Comparison of ENCODE assay signal across 8 cellular contexts in the genomic region with DNA sequence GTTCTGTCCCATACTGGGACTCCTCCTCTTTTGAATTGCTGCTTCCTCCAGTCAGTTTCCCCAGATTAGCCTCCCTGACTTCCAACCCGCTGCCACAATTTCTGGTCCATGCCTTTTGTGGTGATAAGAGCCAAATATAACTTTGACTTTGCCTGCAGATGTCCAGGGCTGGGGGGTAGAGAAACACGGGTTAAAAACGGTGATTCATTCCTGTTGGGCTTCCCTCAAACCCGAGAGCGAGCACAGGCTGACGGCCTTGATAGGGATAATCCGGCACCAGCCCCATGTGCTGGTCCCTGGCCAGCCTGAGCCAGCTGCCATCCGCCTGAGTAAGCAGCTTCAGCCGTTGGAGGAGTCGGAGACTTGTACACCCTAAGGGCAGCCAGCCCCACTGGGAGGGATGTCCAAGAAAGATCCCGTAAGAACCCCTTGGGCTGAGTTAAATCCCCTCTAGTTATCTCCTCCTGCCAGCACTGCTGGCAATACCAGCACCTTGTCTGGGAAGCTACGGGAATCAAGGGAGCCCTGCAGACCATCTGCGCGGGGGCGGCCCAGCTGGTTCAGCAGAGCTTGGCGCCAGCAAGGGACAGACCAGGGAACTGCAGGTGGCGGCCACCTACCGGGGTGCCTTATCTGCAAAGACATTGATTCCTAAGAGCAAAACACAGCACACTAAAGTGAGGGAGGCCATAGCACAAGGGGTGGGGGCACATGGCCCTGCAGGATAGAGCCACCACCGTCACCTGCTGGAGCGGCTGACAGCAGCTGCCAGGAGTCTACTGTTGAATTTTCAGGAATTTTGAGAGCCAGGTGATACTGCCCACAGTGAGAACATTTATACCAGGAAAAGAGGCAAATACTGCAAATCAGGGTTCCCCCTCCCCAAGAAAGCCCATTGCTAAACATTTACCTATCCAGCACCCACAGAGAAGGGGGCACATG. TPM values are rescaled to one million over a fixed set of nuclear protein-coding genes. Genes with fewer than 3 reads are reported as not detected.
DNase-seq lines count a peak whose midpoint lies in the region; ATAC-seq and TF ChIP-seq lines count a peak whose summit lies in the region.

No MANE protein-coding gene starts in this region.

- ATAC-seq in body of pancreas (peak; percentile 88), HG02588 (IDR thresholded peaks at IDR 0.05; ENCODE audit: unreplicated experiment) (no peak)
- ATAC-seq in activated CD4-positive, CD25-positive, alpha-beta regulatory T cell treated with anti-CD3 and anti-CD28 coated beads, Interleukin-2, amount 50 U/mL, for 24 hours: no peak

- CTCF ChIA-PET in A673 (lab: Charles Lee): interaction anchor here (0.6 to 1.7 kb wide), 3 partner anchors 25 to 1745 kb away, joined by 3 to 5 read pairs (median 4); no protein-coding TSS in a partner anchor

- DNase-seq in A673 (ENCODE audit: low spot score): peak; percentile 62
- DNase-seq in NCI-H524 (lab: John Stamatoyannopoulos, UW): peak; percentile 97 to 99
- peak; percentile 65 to 83 (median 78) for DNase-seq in body of pancreas
- peak; percentile 71 for DNase-seq in inferior parietal cortex (ENCODE audit: extremely low spot score)

- no peaks in the 10 kb centered on the region for H3K27me3 ChIP-seq in A673 (replicated peaks; ENCODE audit: insufficient read depth, low read depth, low read length, poor library complexity)
- no peaks in the 10 kb centered on the region for H3K27me3 ChIP-seq in body of pancreas

- H3K36me3 ChIP-seq in A673 (ENCODE audit: insufficient read depth, low read length, poor library complexity, severe bottlenecking): no peaks in the 10 kb centered on the region
- no peaks in the 10 kb centered on the region for H3K36me3 ChIP-seq in body of pancreas (replicated peaks in 1 of 2; ENCODE audit: insufficient read depth in 1 of 2, low read depth in 2 of 2)

- intact Hi-C loops in A673 (cut with micrococcal nuclease; ENCODE audit: unreplicated experiment): no loop called here
- intact Hi-C loops in body of pancreas (cut with DNase I): no loop called here

- TF ChIP-seq CTCF in A673 (conservative IDR thresholded peaks at IDR 0.05; ENCODE audit: low read depth, low read length) (peak; percentile 47), GM12874 (IDR thresholded peaks at IDR 0.05; ENCODE audit: insufficient read depth, low read depth, low read length) (peak; percentile 78), body of pancreas (IDR thresholded peaks at IDR 0.05) (peak; percentile 37 to 68 (median 50))

- POLR2A ChIA-PET in A673 (lab: Charles Lee; ENCODE audit: low non-redundant PET): no interaction called here

- TF ChIP-seq POLR2A in body of pancreas (IDR thresholded peaks at IDR 0.05): no peak

- WGBS in body of pancreas, 2 donors: 13 to 18% methylated on average over 11 to 20 of the region's 20 CpGs

- H3K4me3 ChIP-seq in A673 (ENCODE audit: low read depth, low read length, poor library complexity, severe bottlenecking) (no peak overlapping the region), body of pancreas (no peak overlapping the region), skin epidermis (no peak overlapping the region)

- BruUV-seq in A673 (replicated peaks; lab: Mats Ljungman, UMichigan): no TSS peak

- H3K4me1 ChIP-seq in A673 (ENCODE audit: insufficient read depth, low read length, poor library complexity, severe bottlenecking) (peaks cover 13% of the 10 kb centered on the region), body of pancreas (peaks cover 16% of the 10 kb centered on the region)

- H3K27ac ChIP-seq in A673 (ENCODE audit: low read depth, low read length, poor library complexity, severe bottlenecking) (no peak overlapping the region), body of pancreas (peak overlapping the region in 1 of 4 donors; percentile 48), skin epidermis (peak overlapping the region in 20 of 21 experiments; percentile 34 to 80 (median 66))

- H3K9me3 ChIP-seq in A673 (ENCODE audit: low read depth, low read length, poor library complexity, severe bottlenecking): no peaks in the 10 kb centered on the region
- no peaks in the 10 kb centered on the region for H3K9me3 ChIP-seq in body of pancreas

RNA-seq across cellular contexts. Expression of gene CSPG4, which starts 18.1 kb away (rescaled TPM):
- total RNA-seq in A673 (2021): 0.11 and 0.22 TPM in 2 replicates
- total RNA-seq in body of pancreas: 10 to 100 TPM in 1 of 2 donors, 1 to 10 TPM in 1; 3.1 to 13.8 TPM

RNA-seq across cellular contexts. Expression of gene SNX33, which starts 46.8 kb away (rescaled TPM):
- 3.4 and 5.6 TPM in 2 replicates for total RNA-seq in A673 (2021)
- total RNA-seq in body of pancreas: 10 to 100 TPM; 19.8 to 21.8 TPM

RNA-seq across cellular contexts. Expression of gene IMP3, which starts 54.5 kb away (rescaled TPM):
- 76.5 and 84.5 TPM in 2 replicates for total RNA-seq in A673 (2021)
- 10 to 100 TPM; 43.1 to 66.6 TPM for total RNA-seq in body of pancreas
